16 cellular contexts compared by ENCODE assay signal in the genomic region with DNA sequence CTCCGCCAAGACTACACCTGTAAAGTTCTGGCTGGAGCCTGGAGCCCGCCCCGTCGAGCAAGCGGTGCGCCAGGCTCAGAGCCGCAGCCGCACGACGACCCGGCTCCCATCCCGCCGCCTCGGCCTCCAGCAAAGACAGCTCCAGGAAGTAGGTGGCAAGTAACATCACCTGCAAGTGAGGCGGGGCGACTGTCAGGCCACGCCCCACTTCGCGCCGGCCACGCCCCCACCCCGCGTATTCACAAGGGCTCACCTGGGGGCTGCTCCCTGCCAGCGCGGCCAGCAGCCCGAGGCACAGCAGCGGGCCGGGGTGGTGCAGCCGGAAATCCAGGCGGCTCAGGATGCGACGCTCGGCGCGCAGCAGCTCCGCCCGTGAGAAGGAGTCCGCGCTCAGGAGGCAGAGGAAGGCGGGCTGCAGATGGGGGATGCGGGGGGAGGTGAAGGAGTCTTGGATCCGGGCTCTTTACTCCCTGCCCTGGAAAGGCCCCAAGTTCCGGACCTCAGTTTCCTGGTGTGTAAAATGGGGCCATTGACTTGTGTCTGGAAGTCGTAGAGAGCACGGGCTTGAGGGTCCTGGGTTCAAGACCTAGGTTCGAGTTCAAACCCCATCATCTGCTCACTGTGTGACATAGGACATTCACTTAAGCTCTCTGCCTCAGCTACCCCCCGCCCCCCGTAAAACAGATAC. TPM values are rescaled to one million over a fixed set of nuclear protein-coding genes. Genes with fewer than 3 reads are reported as not detected.
DNase-seq lines count a peak whose midpoint lies in the region; ATAC-seq and TF ChIP-seq lines count a peak whose summit lies in the region.
"Had no signal": no experiment of that assay in that cellular context is flagged by ENCODE, and none has a peak within 500 bp of the region (broad histone marks: within the 10 kb centered on the region; RNA-seq: fewer than 3 reads in every experiment).

No MANE protein-coding gene starts in this region.

- peak overlapping the region; percentile 17 for H3K4me3 ChIP-seq in CD8-positive, alpha-beta T cell (ENCODE audit: low read depth, low read length)
- H3K4me3 ChIP-seq in mesenchymal stem cell (ENCODE audit: insufficient read depth in 1 of 2, low read depth in 1 of 2, low read length in 2 of 2) (no peak overlapping the region), HAP-1 (no peak overlapping the region)
- H3K4me3 ChIP-seq: body of pancreas, vagina had no signal

- H3K27me3 ChIP-seq in CD8-positive, alpha-beta T cell (ENCODE audit: insufficient read depth, low read length): peaks cover 34% of the 10 kb centered on the region
- peaks cover 0 to 9% of the 10 kb centered on the region in 2 experiments for H3K27me3 ChIP-seq in mesenchymal stem cell (ENCODE audit: control insufficient read depth in 1 of 2, insufficient read depth in 1 of 2, low read length in 2 of 2)
- peaks cover 42% of the 10 kb centered on the region for H3K27me3 ChIP-seq in HAP-1 (ENCODE audit: low read depth)
- H3K27me3 ChIP-seq: vagina had no signal

- 18% methylated on average over 45 of the region's 48 CpGs for WGBS in mesenchymal stem cell

- peaks cover 16% of the 10 kb centered on the region for H3K4me1 Mint-ChIP-seq in CD8-positive, alpha-beta T cell (ENCODE audit: low read depth)

- peak overlapping the region; percentile 5 for H4K8ac ChIP-seq in mesenchymal stem cell (ENCODE audit: low read length)

- no peaks in the 10 kb centered on the region for H3K79me1 ChIP-seq in mesenchymal stem cell (replicated peaks; ENCODE audit: low read length, poor library complexity, severe bottlenecking)

- H4K91ac ChIP-seq in mesenchymal stem cell (ENCODE audit: low read length): no peak overlapping the region

- no peak overlapping the region for H2BK5ac ChIP-seq in mesenchymal stem cell (ENCODE audit: low read depth, low read length, poor library complexity, severe bottlenecking)

- H3K27ac Mint-ChIP-seq in CD8-positive, alpha-beta T cell: no peak overlapping the region

- POLR2A ChIA-PET in CD8-positive, alpha-beta T cell (lab: Charles Lee): interaction anchor here (0.5 kb wide), 1 partner anchor 1318 kb away, joined by 3 read pairs; no protein-coding TSS in a partner anchor

- H3K4me2 ChIP-seq in mesenchymal stem cell (ENCODE audit: low read length, poor library complexity, severe bottlenecking): no peak overlapping the region

- CTCF ChIA-PET in CD8-positive, alpha-beta T cell (lab: Charles Lee): interaction anchor here (1.0 to 3.7 kb wide), 3 partner anchors 83 to 431 kb away, joined by 4 to 31 read pairs (median 4); no protein-coding TSS in a partner anchor

- H3K4me3 Mint-ChIP-seq in CD8-positive, alpha-beta T cell: no peak overlapping the region

- no peak overlapping the region for H3K23ac ChIP-seq in mesenchymal stem cell (ENCODE audit: low read length in 2 of 2)

- no peak overlapping the region for H2AK5ac ChIP-seq in mesenchymal stem cell (ENCODE audit: low read length, severe bottlenecking)

- no peak for TF ChIP-seq CTCF in CD8-positive, alpha-beta T cell (IDR thresholded peaks at IDR 0.05)

- in situ Hi-C loops in HAP-1 (cut with MboI; ENCODE audit: low sequenced_read_pairs): loop anchor here (5.0 kb wide), 1 partner anchor 86 kb away; no protein-coding TSS in a partner anchor

- H3K9me3 ChIP-seq in CD8-positive, alpha-beta T cell (ENCODE audit: low read length): no peaks in the 10 kb centered on the region
- no peaks in the 10 kb centered on the region for H3K9me3 ChIP-seq in mesenchymal stem cell (ENCODE audit: control insufficient read depth, low read length)
- no peaks in the 10 kb centered on the region for H3K9me3 ChIP-seq in HAP-1
- H3K9me3 ChIP-seq: body of pancreas, vagina had no signal

- intact Hi-C loops in CD8-positive, alpha-beta T cell (cut with DNase I, micrococcal nuclease): loop anchor here (2.0 kb wide), 2 partner anchors 32 to 430 kb away; a partner anchor contains a TSS

- no peak overlapping the region for H2BK15ac ChIP-seq in mesenchymal stem cell (ENCODE audit: low read depth, poor library complexity, severe bottlenecking)

- H3K36me3 Mint-ChIP-seq in CD8-positive, alpha-beta T cell: no peaks in the 10 kb centered on the region

- no peaks in the 10 kb centered on the region for H3K36me3 ChIP-seq in CD8-positive, alpha-beta T cell (ENCODE audit: insufficient read depth, low read length)
- H3K36me3 ChIP-seq in mesenchymal stem cell (ENCODE audit: control insufficient read depth in 1 of 2, insufficient read depth in 2 of 2, low read depth in 1 of 2, low read length in 2 of 2) (no peaks in the 10 kb centered on the region), HAP-1 (replicated peaks) (no peaks in the 10 kb centered on the region)
- H3K36me3 ChIP-seq: vagina had no signal

- peak overlapping the region in 1 of 2 experiments; percentile 41 for H3K14ac ChIP-seq in mesenchymal stem cell (ENCODE audit: low read length in 2 of 2)

- H2BK120ac ChIP-seq in mesenchymal stem cell (ENCODE audit: low read depth, low read length): no peak overlapping the region

- ATAC-seq in CD8-positive, alpha-beta T cell: no peak
- ATAC-seq in HG03196 (IDR thresholded peaks at IDR 0.05; ENCODE audit: unreplicated experiment): no peak
- ATAC-seq: body of pancreas had no signal

- peaks cover 21% of the 10 kb centered on the region for H3K4me1 ChIP-seq in CD8-positive, alpha-beta T cell (ENCODE audit: insufficient read depth, low read length)
- peaks cover 18% of the 10 kb centered on the region for H3K4me1 ChIP-seq in mesenchymal stem cell (ENCODE audit: control insufficient read depth, insufficient read depth, low read depth, low read length)
- no peaks in the 10 kb centered on the region for H3K4me1 ChIP-seq in HAP-1

- no peak overlapping the region for H3K9ac ChIP-seq in mesenchymal stem cell (ENCODE audit: low read length)

- no peaks in the 10 kb centered on the region for H3K9me3 Mint-ChIP-seq in CD8-positive, alpha-beta T cell

- H2AFZ ChIP-seq in mesenchymal stem cell (ENCODE audit: low read depth, low read length): no peak overlapping the region

- H3K4ac ChIP-seq in mesenchymal stem cell (ENCODE audit: low read depth in 1 of 2, low read length in 2 of 2): no peak overlapping the region

- no peak overlapping the region for H3K27ac ChIP-seq in CD8-positive, alpha-beta T cell (ENCODE audit: low read depth, low read length)
- H3K27ac ChIP-seq in mesenchymal stem cell (ENCODE audit: low read length, poor library complexity, severe bottlenecking): no peak overlapping the region
- H3K27ac ChIP-seq: body of pancreas, C4-2B, RWPE1, vagina had no signal

- peak overlapping the region in 1 of 2 experiments; percentile 66 for H3K18ac ChIP-seq in mesenchymal stem cell (ENCODE audit: low read depth in 1 of 2, low read length in 2 of 2)

- peak in 4 of 7 experiments; percentile 14 to 45 (median 28) for DNase-seq in CD8-positive, alpha-beta T cell
- DNase-seq in NCI-H2029 (lab: John Stamatoyannopoulos, UW) (peak; percentile 79), mesenchymal stem cell (no peak), foreskin melanocyte (no peak), HAP-1 (ENCODE audit: low spot score in 2 of 2) (no peak), GDM1 (lab: John Stamatoyannopoulos, UW) (no peak)
- peak; percentile 77 for DNase-seq in activated effector memory CD4-positive, alpha-beta T cell treated with anti-CD3 and anti-CD28 coated beads, Interleukin-2, amount 50 U/mL, for 16 hours
- DNase-seq: kidney, NCI-H2081 treated with DMSO at 0.1 percent for 48 hours, nucleus accumbens had no signal

- H2BK12ac ChIP-seq in mesenchymal stem cell (ENCODE audit: low read length in 2 of 2): no peak overlapping the region

- peaks cover 49% of the 10 kb centered on the region for H3K27me3 Mint-ChIP-seq in CD8-positive, alpha-beta T cell (ENCODE audit: low read depth)

RNA-seq across cellular contexts. Expression of a gene that starts 3.2 kb away (rescaled TPM):
- total RNA-seq in CD8-positive, alpha-beta T cell: 1 to 10 TPM; 1.7 to 2.1 TPM
- 0.12 TPM for polyA plus RNA-seq in mesenchymal stem cell (2013, experiment 1 of 2)
- 0.05 TPM for polyA plus RNA-seq in mesenchymal stem cell (2013, experiment 2 of 2)
- total RNA-seq: body of pancreas, vagina had no signal

RNA-seq across cellular contexts. Expression of a gene that starts 5.1 kb away (rescaled TPM):
- total RNA-seq in CD8-positive, alpha-beta T cell: not detected
- not detected for polyA plus RNA-seq in mesenchymal stem cell (2013, experiment 1 of 2)
- polyA plus RNA-seq in mesenchymal stem cell (2013, experiment 2 of 2): not detected
- total RNA-seq: body of pancreas, epithelial cell of proximal tubule, kidney, vagina had no signal

RNA-seq across cellular contexts. Expression of a gene that starts 32.1 kb away (rescaled TPM):
- 10 to 100 TPM; 26.4 to 27.7 TPM for total RNA-seq in CD8-positive, alpha-beta T cell
- 5.2 TPM for polyA plus RNA-seq in mesenchymal stem cell (2013, experiment 1 of 2)
- polyA plus RNA-seq in mesenchymal stem cell (2013, experiment 2 of 2): 4.8 TPM

Comparison
In these comparisons a context has a peak if more than half of its experiments do, and no peak if none do; other contexts are left out.
1. DNase-seq: peak in CD8-positive, alpha-beta T cell (4 of 7), NCI-H2029 (single experiment) and activated effector memory CD4-positive, alpha-beta T cell treated with anti-CD3 and anti-CD28 coated beads, Interleukin-2, amount 50 U/mL, for 16 hours (single experiment); none in mesenchymal stem cell (single experiment), foreskin melanocyte (single experiment), HAP-1 (0 of 2) and GDM1 (single experiment).